Comparison of ENCODE assay signal across 8 cellular contexts in the genomic region with DNA sequence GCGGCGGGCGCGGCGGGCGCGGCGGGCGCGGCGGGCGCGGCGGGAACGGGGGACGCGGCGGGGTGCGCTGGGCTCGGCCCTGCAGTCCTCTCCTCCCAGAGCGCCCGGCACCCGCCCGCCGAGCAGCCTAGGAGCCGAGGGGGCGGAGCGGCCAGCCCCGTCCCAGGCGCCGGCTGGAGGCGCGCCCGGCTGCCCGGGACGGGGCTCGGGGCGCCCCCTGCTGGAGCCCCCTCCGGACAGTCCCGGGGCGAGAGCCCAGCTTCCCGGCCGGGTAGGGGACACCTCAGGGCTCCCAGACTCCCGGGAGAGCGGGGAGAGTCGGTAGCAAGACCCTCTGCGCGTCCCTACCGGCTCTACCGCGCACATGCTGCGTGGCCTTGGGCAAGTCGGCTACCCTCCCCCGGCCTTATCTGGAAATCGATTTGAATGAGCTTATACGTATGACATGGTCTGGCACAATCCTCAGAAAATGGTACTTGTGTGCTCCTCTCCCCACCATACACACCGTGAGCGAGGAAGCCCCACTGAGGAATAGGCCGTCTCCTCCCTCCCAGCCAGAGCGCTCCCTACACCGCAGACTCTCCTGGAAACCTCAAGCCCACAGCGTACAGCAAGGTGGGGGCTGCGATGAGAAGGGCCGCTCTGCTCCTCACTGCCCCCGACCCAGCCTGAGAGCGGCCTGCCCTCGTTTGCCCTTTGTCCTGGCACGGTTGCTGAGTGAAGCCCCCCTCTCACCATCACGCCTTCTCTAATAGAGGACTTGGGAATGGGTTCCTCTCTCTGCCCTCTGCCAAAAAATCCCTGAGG. TPM values are rescaled to one million over a fixed set of nuclear protein-coding genes. Genes with fewer than 3 reads are reported as not detected.
DNase-seq lines count a peak whose midpoint lies in the region; ATAC-seq, FAIRE-seq and TF ChIP-seq lines count a peak whose summit lies in the region.

TSS of gene DAPK2 (minus strand) at position 139 of the 807 bp plus-strand sequence. CDS start 6,224 bp downstream, outside the sequence.

- no peaks in the 10 kb centered on the region for H3K36me3 ChIP-seq in SU-DHL-6 (ENCODE audit: low read length)
- H3K36me3 ChIP-seq in pancreas, result no peaks in the 10 kb centered on the region
- H3K36me3 ChIP-seq in thymus (ENCODE audit: control insufficient read depth, insufficient read depth), result no peaks in the 10 kb centered on the region

- H3K4me1 ChIP-seq in pancreas (peaks cover 0 to 21% (median 4%) of the 10 kb centered on the region in 3 donors), thymus (ENCODE audit: control insufficient read depth, insufficient read depth, low read length) (peaks cover 3% of the 10 kb centered on the region)

- peak within 1 kb of the TSS; percentile 69 for H3K4me3 Mint-ChIP-seq in activated naive CD8-positive, alpha-beta T cell treated with anti-CD3 and anti-CD28 coated beads for 36 hours

- H3K36me3 Mint-ChIP-seq in activated naive CD8-positive, alpha-beta T cell treated with anti-CD3 and anti-CD28 coated beads for 36 hours, result no peaks in the 10 kb centered on the region

- ATAC-seq in GM18502 (IDR thresholded peaks at IDR 0.05; ENCODE audit: poor library complexity, unreplicated experiment) (peak; percentile 59), Right ventricle myocardium superior (ENCODE audit: poor library complexity) (peak; percentile 88), pancreas (peak; percentile 90 to 92 (median 92))

- H3K27me3 ChIP-seq in SU-DHL-6 (ENCODE audit: low read length) (no peaks in the 10 kb centered on the region), pancreas (no peaks in the 10 kb centered on the region), thymus (ENCODE audit: control insufficient read depth, insufficient read depth) (no peaks in the 10 kb centered on the region)

- peak within 1 kb of the TSS; percentile 57 for H3K4me2 ChIP-seq in SU-DHL-6 (ENCODE audit: low read depth, low read length, poor library complexity, severe bottlenecking)

- H3K9me2 ChIP-seq in SU-DHL-6 (replicated peaks; ENCODE audit: insufficient read depth, low read length), result no peaks in the 10 kb centered on the region

- intact Hi-C loops in Right ventricle myocardium superior (cut with DNase I), result loop anchor here (10.0 kb wide), 3 partner anchors 62 to 132 kb away; no protein-coding TSS in a partner anchor
- intact Hi-C loops in pancreas (cut with DNase I), result loop anchor here in 1 of 3 donors (10.0 kb wide), 1 partner anchor 102 kb away; no protein-coding TSS in a partner anchor

- H3F3A ChIP-seq in SU-DHL-6 (ENCODE audit: insufficient read depth), result no peaks in the 10 kb centered on the region

- WGBS in pancreas, 2 donors, result 7 to 11% methylated on average over 38 to 69 of the region's 69 CpGs
- WGBS in thymus, result 4% methylated on average over 62 of the region's 69 CpGs

- DNase-seq in 8988T (peak; percentile 88), HUDEP-2 (lab: John Stamatoyannopoulos, UW; ENCODE audit: unreplicated experiment in 76 of 76) (peak in 54 of 76 experiments; percentile 4 to 65 (median 41)), Right ventricle myocardium superior (peak; percentile 88), pancreas (peak; percentile 62 to 92 (median 80))
- peak; percentile 79 for DNase-seq in activated naive CD8-positive, alpha-beta T cell treated with anti-CD3 and anti-CD28 coated beads for 36 hours

- TF ChIP-seq CTCF in SU-DHL-6 (IDR thresholded peaks at IDR 0.05; ENCODE audit: insufficient read depth, low read length, poor library complexity, severe bottlenecking) (peak; percentile 66), pancreas (IDR thresholded peaks at IDR 0.05) (peak; percentile 48 to 73 (median 66))

- H3K9me3 Mint-ChIP-seq in activated naive CD8-positive, alpha-beta T cell treated with anti-CD3 and anti-CD28 coated beads for 36 hours, result no peaks in the 10 kb centered on the region

- peaks cover 26% of the 10 kb centered on the region for H3K27me3 Mint-ChIP-seq in activated naive CD8-positive, alpha-beta T cell treated with anti-CD3 and anti-CD28 coated beads for 36 hours

- peak within 1 kb of the TSS; percentile 40; the same call in 1 of the 2 replicates for H3K9ac ChIP-seq in SU-DHL-6 (ENCODE audit: low read length)

- no peaks in the 10 kb centered on the region for H4K20me1 ChIP-seq in SU-DHL-6 (ENCODE audit: low read depth, low read length)

- H3K4me3 ChIP-seq in SU-DHL-6 (ENCODE audit: insufficient read depth, low read length, poor library complexity, severe bottlenecking), result peak within 1 kb of the TSS; percentile 43
- peak within 1 kb of the TSS; percentile 21 to 67 (median 33) for H3K4me3 ChIP-seq in pancreas
- H3K4me3 ChIP-seq in thymus (ENCODE audit: low read length), result peak within 1 kb of the TSS; percentile 43

- FAIRE-seq in pancreas (lab: Jason Lieb, UNC), result no peak

- H3K9me3 ChIP-seq in SU-DHL-6 (ENCODE audit: insufficient read depth, low read length) (no peaks in the 10 kb centered on the region), pancreas (no peaks in the 10 kb centered on the region), thymus (ENCODE audit: control insufficient read depth) (no peaks in the 10 kb centered on the region)

- H2AFZ ChIP-seq in SU-DHL-6 (ENCODE audit: low read depth, low read length, severe bottlenecking), result peak within 1 kb of the TSS; percentile 27

- H3K27ac Mint-ChIP-seq in activated naive CD8-positive, alpha-beta T cell treated with anti-CD3 and anti-CD28 coated beads for 36 hours, result no peak within 1 kb of the TSS

- peaks cover 9% of the 10 kb centered on the region for H3K4me1 Mint-ChIP-seq in activated naive CD8-positive, alpha-beta T cell treated with anti-CD3 and anti-CD28 coated beads for 36 hours

- H3K79me2 ChIP-seq in SU-DHL-6 (ENCODE audit: insufficient read depth, low read length), result no peaks in the 10 kb centered on the region

- no peak within 1 kb of the TSS for H3K27ac ChIP-seq in SU-DHL-6 (ENCODE audit: low read depth, low read length)
- H3K27ac ChIP-seq in pancreas, result peak within 1 kb of the TSS in 1 of 4 donors; percentile 41
- no peak within 1 kb of the TSS for H3K27ac ChIP-seq in thymus (ENCODE audit: low read depth)

RNA-seq across cellular contexts. Expression of gene DAPK2, which starts in this region (rescaled TPM):
- under 1 TPM; 0.29 to 0.60 TPM for total RNA-seq in activated naive CD8-positive, alpha-beta T cell treated with anti-CD3 and anti-CD28 coated beads for 36 hours
- total RNA-seq in Right ventricle myocardium superior (48.2 TPM), pancreas (1 to 10 TPM; 2.1 to 8.0 (median 5.0) TPM)
- polyA plus RNA-seq in pancreas (1 to 10 TPM; 4.9 to 6.0 TPM), thymus (3.3 TPM)

Comparison
In these comparisons a context has a peak if more than half of its experiments do, and no peak if none do; other contexts are left out.
1. Peak in DNase-seq in activated naive CD8-positive, alpha-beta T cell treated with anti-CD3 and anti-CD28 coated beads for 36 hours; RNA of the gene not detected or under 1 TPM.